Comparison of ENCODE assay signal across 8 cellular contexts in the genomic region with DNA sequence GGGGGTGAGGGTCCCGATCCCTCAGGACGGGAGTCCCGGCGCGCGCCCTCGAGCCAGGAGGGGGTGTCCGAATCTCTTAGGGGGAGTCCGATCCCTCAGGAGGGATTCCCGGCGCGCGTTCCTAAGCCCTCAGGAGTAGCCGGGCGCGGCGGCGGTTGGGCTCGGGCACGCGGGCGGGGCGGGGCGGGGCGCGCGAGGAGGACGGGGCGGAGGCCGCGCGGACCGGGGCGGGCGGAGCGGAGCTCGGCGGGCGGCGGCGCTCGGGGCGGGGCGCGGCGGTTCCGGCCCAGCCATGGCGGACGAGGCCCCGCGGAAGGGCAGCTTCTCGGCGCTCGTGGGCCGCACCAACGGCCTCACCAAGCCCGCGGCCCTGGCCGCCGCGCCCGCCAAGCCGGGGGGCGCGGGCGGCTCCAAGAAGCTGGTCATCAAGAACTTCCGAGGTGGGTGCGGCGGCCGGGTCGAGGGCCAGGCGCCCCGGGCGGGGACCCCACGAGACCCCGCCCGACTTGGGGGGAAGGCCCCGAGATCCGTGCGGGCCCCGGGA. TPM values are rescaled to one million over a fixed set of nuclear protein-coding genes. Genes with fewer than 3 reads are reported as not detected.
A peak's percentile ranks its signal among the peaks of the same experiment; 100 is the strongest.
DNase-seq lines count a peak whose midpoint lies in the region; ATAC-seq, FAIRE-seq and TF ChIP-seq lines count a peak whose summit lies in the region.

A gene (plus strand): TSS at position 278 of the 544 bp plus-strand sequence. CDS start 15 bp downstream, at position 293.

- no peaks in the 10 kb centered on the region for H3K9me3 ChIP-seq in kidney (ENCODE audit: control insufficient read depth in 1 of 2, low read length in 2 of 2)

- H3K27me3 Mint-ChIP-seq in central memory CD8-positive, alpha-beta T cell: no peaks in the 10 kb centered on the region

- no peak for FAIRE-seq in kidney (lab: Jason Lieb, UNC)

- TF ChIP-seq CTCF in kidney (IDR thresholded peaks at IDR 0.05; ENCODE audit: borderline replicate concordance, extremely low read depth, insufficient read depth): no peak

- peak within 1 kb of the TSS; percentile 88 for H3K27ac Mint-ChIP-seq in central memory CD8-positive, alpha-beta T cell (ENCODE audit: low read depth)

- H3K27ac ChIP-seq in kidney (ENCODE audit: low read depth in 2 of 2, low read length in 2 of 2): peak within 1 kb of the TSS; percentile 97 to 98

- H3K36me3 ChIP-seq in kidney (ENCODE audit: control insufficient read depth in 1 of 2, insufficient read depth in 2 of 2, low read length in 2 of 2): no peaks in the 10 kb centered on the region

- peak within 1 kb of the TSS; percentile 87 to 96 for H3K4me3 ChIP-seq in kidney (ENCODE audit: low read length in 2 of 2)

- peaks cover 17% of the 10 kb centered on the region for H3K36me3 Mint-ChIP-seq in central memory CD8-positive, alpha-beta T cell (ENCODE audit: insufficient read depth)

- peak within 1 kb of the TSS; percentile 77 to 86 for H3K9ac ChIP-seq in kidney (ENCODE audit: low read length in 2 of 2)

- H3K9me3 Mint-ChIP-seq in central memory CD8-positive, alpha-beta T cell: no peaks in the 10 kb centered on the region

- H3K4me1 Mint-ChIP-seq in central memory CD8-positive, alpha-beta T cell: peaks cover 60% of the 10 kb centered on the region

- peak within 1 kb of the TSS; percentile 86 for H3K4me3 Mint-ChIP-seq in central memory CD8-positive, alpha-beta T cell

- peaks cover 6 to 19% of the 10 kb centered on the region in 2 donors for H3K4me1 ChIP-seq in kidney (ENCODE audit: control insufficient read depth in 1 of 2, insufficient read depth in 1 of 2, low read depth in 1 of 2, low read length in 2 of 2)

- peak; percentile 45 for ATAC-seq in HG02759 (IDR thresholded peaks at IDR 0.05; ENCODE audit: unreplicated experiment)
- ATAC-seq in central memory CD8-positive, alpha-beta T cell (replicated peaks; ENCODE audit: extremely low read depth, poor library complexity, severe bottlenecking): peak; percentile 45

- intact Hi-C loops in kidney (cut with DNase I): no loop called here

- DNase-seq in NCI-H524 (lab: John Stamatoyannopoulos, UW) (peak; percentile 42 to 71), NCI-H524 treated with DMSO at 0.1 percent for 48 hours (lab: John Stamatoyannopoulos, UW) (no peak), NCI-H1417 treated with DMSO at 0.1 percent for 48 hours (lab: John Stamatoyannopoulos, UW) (peak; percentile 5), kidney (peak; percentile 93)
- DNase-seq in activated CD4-positive, CD25-positive, alpha-beta regulatory T cell (lab: John Stamatoyannopoulos, UW): peak; percentile 42 to 59 (median 47)
- DNase-seq in central memory CD8-positive, alpha-beta T cell (ENCODE audit: low spot score in 2 of 2): peak in 1 of 2 donors; percentile 35
- DNase-seq in stimulated activated CD4-positive, alpha-beta T cell treated with anti-CD3 and anti-CD28 coated beads, Interleukin-15, amount 100 ng/mL, for 48 hours (ENCODE audit: low read depth in 2 of 2): peak; percentile 54 to 61

RNA-seq across cellular contexts. Expression of the gene that starts here (rescaled TPM):
- 62.5 TPM for total RNA-seq in kidney
- 26.5 TPM for polyA plus RNA-seq in kidney (ENCODE audit: insufficient read depth, low read depth, low replicate concordance)
